ENCODE assay signal across 1 cellular context in genomic region chr11:27362749-27363575, GRCh38.
TF ChIP-seq lines count a peak whose summit lies in the region.

TSS of gene CCDC34 (minus strand) at chr11:27363215. CDS start at chr11:27363194, 21 bp downstream.

TF ChIP-seq in A549, 52 proteins besides CTCF, POLR2A, EP300 and RAD21 (continued from another document):
- peak; percentile 25; the same call in 1 of the 2 replicates for TF ChIP-seq REST (IDR thresholded peaks at IDR 0.05)
- TF ChIP-seq HDAC2 (IDR thresholded peaks at IDR 0.05) = 0 out of 2 replicates have a peak, but pooled peaks have one; percentile 22
- no peak for TF ChIP-seq HMGXB4 (CRISPR knock-in tag; IDR thresholded peaks at IDR 0.05; ENCODE audit: borderline replicate concordance)
- no peak for TF ChIP-seq MAFK (IDR thresholded peaks at IDR 0.05; ENCODE audit: partially characterized antibody)
- peak in 1 of 2 experiments; percentile 72; a peak in 4 of 5 replicates for TF ChIP-seq JUN (IDR thresholded peaks at IDR 0.05)
